Comparison of ENCODE assay signal across 8 cellular contexts in genomic region chr20:25696384-25697131, GRCh38. TPM values are rescaled to one million over a fixed set of nuclear protein-coding genes. Genes with fewer than 3 reads are reported as not detected.
DNase-seq lines count a peak whose midpoint lies in the region; ATAC-seq, FAIRE-seq and TF ChIP-seq lines count a peak whose summit lies in the region.

ZNF337 (minus strand) TSS chr20:25696853; CDS start chr20:25686417, 10,436 bp downstream.

- H3K9ac ChIP-seq in mammary epithelial cell (ENCODE audit: insufficient read depth, low read length), result peak within 1 kb of the TSS; percentile 82

- BruUV-seq in mammary epithelial cell (replicated peaks; lab: Mats Ljungman, UMichigan), result no TSS peak

- no peaks in the 10 kb centered on the region for H3K4me1 ChIP-seq in mammary epithelial cell (ENCODE audit: insufficient read depth, low read length)
- peaks cover 2 to 6% of the 10 kb centered on the region in 2 donors for H3K4me1 ChIP-seq in small intestine (ENCODE audit: control insufficient read depth in 2 of 2, insufficient read depth in 1 of 2, low read depth in 1 of 2, low read length in 1 of 2)

- FAIRE-seq in small intestine (lab: Jason Lieb, UNC), result no peak

- CTCF ChIA-PET in AG04450 (lab: Charles Lee), result no interaction called here
- CTCF ChIA-PET in mammary epithelial cell (lab: Charles Lee; ENCODE audit: low non-redundant PET), result interaction anchor here (0.7 kb wide), 1 partner anchor 90 kb away, joined by 3 read pairs; no protein-coding TSS in a partner anchor

- H4K20me1 ChIP-seq in mammary epithelial cell (ENCODE audit: insufficient read depth, low read length), result no peaks in the 10 kb centered on the region

- dilution Hi-C loops in mammary epithelial cell (cut with HindIII; ENCODE audit: low sequenced_read_pairs), result no loop called here

- H3K79me2 ChIP-seq in mammary epithelial cell (ENCODE audit: insufficient read depth, low read length), result peaks cover 41% of the 10 kb centered on the region

- 0% methylated on average over 12 of the region's 81 CpGs for WGBS in mammary epithelial cell (ENCODE audit: low coverage, missing lambda C conversion rate)
- 0 to 1% (median 0%) methylated on average over 66 to 81 of the region's 81 CpGs for WGBS in small intestine, 3 donors

- H3K27ac ChIP-seq in AG04450 (ENCODE audit: low read depth, low read length) (peak within 1 kb of the TSS; percentile 75), WERI-Rb-1 (peak within 1 kb of the TSS; percentile 84), mammary epithelial cell (ENCODE audit: insufficient read depth, low read depth, low read length) (peak within 1 kb of the TSS; percentile 79), small intestine (ENCODE audit: low read depth in 1 of 2, low read length in 1 of 2) (peak within 1 kb of the TSS; percentile 27 to 92)

- H3K9me3 ChIP-seq in AG04450 (ENCODE audit: control insufficient read depth, insufficient read depth, low read length), result no peaks in the 10 kb centered on the region; the same call in 1 of the 2 replicates
- H3K9me3 ChIP-seq in WERI-Rb-1 (ENCODE audit: severe bottlenecking), result no peaks in the 10 kb centered on the region
- peaks cover 3% of the 10 kb centered on the region for H3K9me3 ChIP-seq in mammary epithelial cell (replicated peaks; ENCODE audit: insufficient read depth, low read length)
- no peaks in the 10 kb centered on the region for H3K9me3 ChIP-seq in small intestine (ENCODE audit: control insufficient read depth, low read depth)

- in situ Hi-C loops in mammary epithelial cell (cut with MboI; ENCODE audit: low sequenced_read_pairs in 2 of 2), result loop anchor here (5.0 to 25.0 kb wide), 4 partner anchors 74 to 384 kb away; partner anchors contain the start of gene NANP (in 1 of the 2)

- DNase-seq in AG04450 (ENCODE audit: low read depth, low spot score) (peak; percentile 69), NCI-H2227 (lab: John Stamatoyannopoulos, UW; ENCODE audit: unreplicated experiment) (peak; percentile 99), WERI-Rb-1 (peak; percentile 98), mammary epithelial cell (peak; percentile 95), iPS-NIHi11 (ENCODE audit: low spot score) (peak; percentile 95), small intestine (peak; percentile 95)

- peak within 1 kb of the TSS; percentile 94 for H2AFZ ChIP-seq in mammary epithelial cell (ENCODE audit: low read depth, low read length)

- no peaks in the 10 kb centered on the region for H3K27me3 ChIP-seq in AG04450 (ENCODE audit: control insufficient read depth, insufficient read depth, low read length)
- H3K27me3 ChIP-seq in WERI-Rb-1 (ENCODE audit: insufficient read depth, low read depth, severe bottlenecking), result no peaks in the 10 kb centered on the region
- no peaks in the 10 kb centered on the region for H3K27me3 ChIP-seq in mammary epithelial cell (ENCODE audit: insufficient read depth, low read length)
- H3K27me3 ChIP-seq in small intestine (ENCODE audit: control insufficient read depth in 2 of 2, insufficient read depth in 2 of 2, low read length in 2 of 2), result no peaks in the 10 kb centered on the region

- TF ChIP-seq CTCF in AG04450 (IDR thresholded peaks at IDR 0.05; ENCODE audit: low read depth, low read length) (0 out of 2 replicates have a peak, but pooled peaks have one; percentile 23), WERI-Rb-1 (IDR thresholded peaks at IDR 0.05; ENCODE audit: low read depth, low read length) (0 out of 2 replicates have a peak, but pooled peaks have one; percentile 30), mammary epithelial cell (conservative IDR thresholded peaks at IDR 0.05 in 1 of 2, IDR thresholded peaks at IDR 0.05 in 1 of 2; ENCODE audit: extremely low read depth in 1 of 2, insufficient read depth in 1 of 2, low read depth in 1 of 2, low read length in 2 of 2) (peak in 1 of 2 donors; percentile 38)

- peak within 1 kb of the TSS; percentile 96 for H3K4me3 ChIP-seq in AG04450 (ENCODE audit: low read depth, low read length)
- H3K4me3 ChIP-seq in WERI-Rb-1 (ENCODE audit: low read depth, low read length), result peak within 1 kb of the TSS; percentile 88
- peak within 1 kb of the TSS; percentile 75 to 92 (median 91) for H3K4me3 ChIP-seq in mammary epithelial cell (replicated peaks in 1 of 3; ENCODE audit: insufficient read depth in 1 of 3, low read depth in 2 of 3, low read length in 3 of 3)
- peak within 1 kb of the TSS; percentile 72 to 73 for H3K4me3 ChIP-seq in small intestine (ENCODE audit: low read depth in 1 of 2, low read length in 2 of 2)

- POLR2A ChIA-PET in AG04450 (lab: Yijun Ruan, JAX), result no interaction called here

- H3K36me3 ChIP-seq in WERI-Rb-1, result peaks cover 7% of the 10 kb centered on the region
- H3K36me3 ChIP-seq in mammary epithelial cell (ENCODE audit: insufficient read depth, low read length), result no peaks in the 10 kb centered on the region
- no peaks in the 10 kb centered on the region for H3K36me3 ChIP-seq in small intestine (ENCODE audit: control insufficient read depth in 2 of 2, insufficient read depth in 2 of 2, low read length in 2 of 2)

- peak; percentile 95 for ATAC-seq in GM18873 (IDR thresholded peaks at IDR 0.05; ENCODE audit: low FRiP score, unreplicated experiment)
- peak; percentile 95 for ATAC-seq in HG03139 (IDR thresholded peaks at IDR 0.05; ENCODE audit: unreplicated experiment)

- intact Hi-C loops in mammary epithelial cell (cut with micrococcal nuclease), result loop anchor here (1.0 to 10.0 kb wide), 4 partner anchors 42 to 292 kb away; partner anchors contain the start of genes GINS1, NANP and NINL

- peak within 1 kb of the TSS; percentile 81 for H3K4me2 ChIP-seq in mammary epithelial cell (ENCODE audit: insufficient read depth, low read depth, low read length)

RNA-seq across cellular contexts. Expression of gene ZNF337, which starts in this region (rescaled TPM):
- 11.3 and 12.9 TPM in 2 replicates for polyA plus RNA-seq in AG04450 (2011; rRNA removed)
- 14.6 and 17.0 TPM in 2 replicates for polyA minus RNA-seq in AG04450 (2011; rRNA and poly(A)+ RNA removed)
- 10 to 100 TPM; 13.7 to 22.1 TPM for total RNA-seq in mammary epithelial cell
- 9.7 TPM for polyA plus RNA-seq in mammary epithelial cell
- polyA minus RNA-seq in mammary epithelial cell, result 19.4 TPM
- 1 to 10 TPM; 3.8 to 8.3 (median 4.9) TPM for polyA plus RNA-seq in small intestine

Comparison
In these comparisons a context has a peak if more than half of its experiments do, and no peak if none do; other contexts are left out.
1. Peak in every context shown above with its lines: DNase-seq, ATAC-seq, H3K4me3 ChIP-seq and H3K27ac ChIP-seq.